In the genomic region with DNA sequence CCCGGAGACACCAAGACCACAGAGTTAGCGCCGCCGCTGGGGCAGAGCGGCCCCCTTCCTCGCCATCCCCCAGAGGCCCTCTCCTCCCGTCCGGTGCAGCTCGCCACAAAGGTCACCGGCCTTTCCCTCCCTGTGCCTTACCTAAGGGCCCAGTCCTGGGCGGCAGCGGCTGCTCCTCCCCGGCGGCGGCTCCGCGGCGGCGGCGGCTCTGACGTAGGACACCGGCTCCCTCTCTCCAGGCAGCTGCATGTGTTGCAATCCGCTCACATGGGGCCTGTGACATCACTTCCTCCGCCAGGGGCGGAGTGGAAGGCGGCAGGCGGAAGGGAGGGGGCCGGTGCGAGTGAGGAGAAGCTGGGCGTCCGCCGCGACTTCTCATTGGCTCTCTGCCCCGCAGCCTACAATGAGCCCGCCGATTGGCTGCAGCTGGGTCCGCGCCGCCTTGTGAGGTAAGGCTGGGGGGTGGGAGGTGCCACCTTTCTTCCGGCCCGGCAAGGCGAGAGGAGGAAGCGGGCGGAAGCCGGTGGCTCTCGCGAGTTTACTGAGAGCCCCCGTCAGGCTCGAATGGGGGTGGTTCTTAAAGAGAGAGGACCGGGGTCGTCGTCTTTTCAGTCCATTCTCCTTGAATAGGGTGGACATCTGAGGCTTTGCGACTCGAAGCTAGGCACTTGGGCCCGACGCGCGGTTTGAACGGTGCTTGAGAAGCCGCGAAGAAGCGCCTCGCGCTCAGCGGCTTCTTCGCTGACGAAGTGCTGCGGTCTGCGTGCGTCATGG, we compare ENCODE assay signal across 8 cellular contexts. TPM values are rescaled to one million over a fixed set of nuclear protein-coding genes. Genes with fewer than 3 reads are reported as not detected.
DNase-seq lines count a peak whose midpoint lies in the region; ATAC-seq, FAIRE-seq and TF ChIP-seq lines count a peak whose summit lies in the region.

A gene (minus strand): TSS at position 281 of the 774 bp plus-strand sequence. CDS start 318 bp downstream, outside the sequence.

- DNase-seq in EL (peak; percentile 100), H54 (ENCODE audit: insufficient read length, low spot score) (peak; percentile 90), fibroblast of mammary gland (ENCODE audit: low read depth) (peak; percentile 99), natural killer cell (peak; percentile 99)
- DNase-seq in activated T-helper 9 cell treated with anti-CD3 and anti-CD28 coated beads, Interleukin-2, amount 50 U/mL, for 16 hours (ENCODE audit: low read depth): peak; percentile 100
- peak; percentile 100 for DNase-seq in stimulated activated naive CD4-positive, alpha-beta T cell treated with Interleukin-2 at 50 U/mL for 16 hours (lab: John Stamatoyannopoulos, UW)

- H4K20me1 ChIP-seq in Loucy (ENCODE audit: insufficient read depth, low read length, poor library complexity, severe bottlenecking): peaks cover 45% of the 10 kb centered on the region

- no peaks in the 10 kb centered on the region for H3K36me3 ChIP-seq in Loucy (ENCODE audit: insufficient read depth, low read length)

- H3K27me3 Mint-ChIP-seq in natural killer cell (ENCODE audit: low read depth in 2 of 2): no peaks in the 10 kb centered on the region

- H3K9me3 ChIP-seq in Loucy (ENCODE audit: insufficient read depth, low read depth, low read length): no peaks in the 10 kb centered on the region

- H3K9ac ChIP-seq in Loucy (ENCODE audit: low read depth, low read length, poor library complexity, severe bottlenecking): peak within 1 kb of the TSS; percentile 98

- peak; percentile 81 for TF ChIP-seq POLR2A in H54 (IDR thresholded peaks at IDR 0.05; ENCODE audit: low read depth, low read length)
- TF ChIP-seq POLR2A in Raji (IDR thresholded peaks at IDR 0.05; ENCODE audit: insufficient read depth, low read depth, low read length): peak; percentile 66

- H3K36me3 Mint-ChIP-seq in natural killer cell: no peaks in the 10 kb centered on the region

- H3K4me3 ChIP-seq in Loucy (ENCODE audit: low read length, poor library complexity, severe bottlenecking): peak within 1 kb of the TSS; percentile 92
- H3K4me3 ChIP-seq in fibroblast of mammary gland (ENCODE audit: control insufficient read depth, low read depth, low read length): peak within 1 kb of the TSS; percentile 95

- TF ChIP-seq CTCF in Loucy (conservative IDR thresholded peaks at IDR 0.05; ENCODE audit: low read length) (no peak), fibroblast of mammary gland (conservative IDR thresholded peaks at IDR 0.05; ENCODE audit: control insufficient read depth, insufficient read depth, low read depth, low read length) (no peak), natural killer cell (IDR thresholded peaks at IDR 0.05) (no peak)

- H2AFZ ChIP-seq in Loucy (ENCODE audit: low read length): peak within 1 kb of the TSS; percentile 95

- FAIRE-seq in H54 (lab: Jason Lieb, UNC): peak; percentile 65

- no peaks in the 10 kb centered on the region for H3K9me3 Mint-ChIP-seq in natural killer cell

- peak within 1 kb of the TSS; percentile 89 for H3K4me2 ChIP-seq in Loucy (ENCODE audit: low read depth, low read length, poor library complexity, severe bottlenecking)

- no peaks in the 10 kb centered on the region for H3K27me3 ChIP-seq in Loucy (ENCODE audit: insufficient read depth, low read length, poor library complexity, severe bottlenecking)

- peaks cover 81% of the 10 kb centered on the region for H3K79me2 ChIP-seq in Loucy (ENCODE audit: insufficient read depth, low read length)

- intact Hi-C loops in natural killer cell (cut with micrococcal nuclease): loop anchor here (1.0 to 10.0 kb wide), 5 partner anchors 22 to 190 kb away; a partner anchor contains a TSS

- H3K4me3 Mint-ChIP-seq in natural killer cell: peak within 1 kb of the TSS; percentile 100

- peaks cover 37% of the 10 kb centered on the region for H3K4me1 ChIP-seq in Loucy (ENCODE audit: insufficient read depth, low read length, poor library complexity, severe bottlenecking)

- peak within 1 kb of the TSS; percentile 98 to 100 for H3K27ac Mint-ChIP-seq in natural killer cell

- no peaks in the 10 kb centered on the region for H3F3A ChIP-seq in Loucy (ENCODE audit: low read depth)

- peaks cover 71 to 72% of the 10 kb centered on the region in 2 donors for H3K4me1 Mint-ChIP-seq in natural killer cell

- peak; percentile 86 to 97 (median 87) for ATAC-seq in natural killer cell

- H3K9me2 ChIP-seq in Loucy (replicated peaks; ENCODE audit: low read depth, low read length): no peaks in the 10 kb centered on the region

RNA-seq across cellular contexts. Expression of the gene that starts here (rescaled TPM):
- total RNA-seq in natural killer cell: 100 to 1,000 TPM; 135 to 189 (median 136) TPM

Comparison
In these comparisons a context has a peak if more than half of its experiments do, and no peak if none do; other contexts are left out.
1. Peak in every context shown above with its lines: DNase-seq, ATAC-seq and H3K4me3 ChIP-seq.